8 cellular contexts compared by ENCODE assay signal in genomic region chr15:65856821-65857455, GRCh38. TPM values are rescaled to one million over a fixed set of nuclear protein-coding genes. Genes with fewer than 3 reads are reported as not detected.
DNase-seq lines count a peak whose midpoint lies in the region; ATAC-seq, FAIRE-seq and TF ChIP-seq lines count a peak whose summit lies in the region.

No MANE protein-coding gene starts in this region.

- intact Hi-C loops in MCF 10A (cut with micrococcal nuclease) (loop anchor here (2.0 kb wide), 1 partner anchor 218 kb away; no protein-coding TSS in a partner anchor), HepG2 (cut with micrococcal nuclease; ENCODE audit: unreplicated experiment) (loop anchor here (2.0 kb wide), 1 partner anchor 218 kb away; no protein-coding TSS in a partner anchor)

- TF ChIP-seq CTCF in VCaP (conservative IDR thresholded peaks at IDR 0.05) (peak; percentile 84), MCF 10A (IDR thresholded peaks at IDR 0.05; ENCODE audit: unreplicated experiment) (peak; percentile 73), HepG2 (CRISPR knock-in tag; IDR thresholded peaks at IDR 0.05) (peak; percentile 71)

- peaks cover 17% of the 10 kb centered on the region for H3K27me3 Mint-ChIP-seq in MCF 10A (ENCODE audit: insufficient read depth, unreplicated experiment)

- no peaks in the 10 kb centered on the region for H3K27me3 ChIP-seq in HepG2 (ENCODE audit: control insufficient read depth in 1 of 2, insufficient read depth in 2 of 2, low read length in 2 of 2)

- BruUV-seq in MCF 10A (replicated peaks; lab: Mats Ljungman, UMichigan) (no TSS peak), HepG2 (replicated peaks; lab: Mats Ljungman, UMichigan) (no TSS peak)

- H3K36me3 ChIP-seq in HepG2 (replicated peaks in 1 of 2; ENCODE audit: control insufficient read depth in 1 of 2, insufficient read depth in 2 of 2, low read length in 2 of 2), result no peaks in the 10 kb centered on the region

- peak overlapping the region in 1 of 3 experiments; percentile 28; a peak in 1 of 6 replicates for H3K4me3 ChIP-seq in HepG2 (replicated peaks in 1 of 3; ENCODE audit: insufficient read depth in 1 of 3, low read depth in 2 of 3, low read length in 3 of 3)

- H3K79me2 ChIP-seq in HepG2 (ENCODE audit: insufficient read depth, low read length), result no peaks in the 10 kb centered on the region

- DNase-seq in EL (peak; percentile 59), KG1 (lab: John Stamatoyannopoulos, UW) (peak; percentile 22), MCF 10A (ENCODE audit: unreplicated experiment) (peak; percentile 80), HepG2 (ENCODE audit: low spot score) (peak; percentile 64), globus pallidus (ENCODE audit: low spot score) (no peak)
- peak; percentile 41 for DNase-seq in stimulated activated CD8-positive, alpha-beta memory T cell treated with anti-CD3 and anti-CD28 coated beads, Interleukin-12 subunit alpha, Interleukin-12 subunit beta, amount 100 ng/mL, for 24 hours (ENCODE audit: extremely low read depth)

- in situ Hi-C loops in HepG2 (cut with HindIII; ENCODE audit: extremely low pct_ligation_motif_present, low pct_unique_long_range_greater_than_20kb), result loop anchor here (25.0 kb wide), 1 partner anchor 220 kb away; no protein-coding TSS in a partner anchor

- H3K36me3 Mint-ChIP-seq in MCF 10A (ENCODE audit: insufficient read depth, unreplicated experiment), result peaks cover 6% of the 10 kb centered on the region

- peak; percentile 79 for ATAC-seq in HepG2
- ATAC-seq in GM21515 (IDR thresholded peaks at IDR 0.05; ENCODE audit: unreplicated experiment), result no peak

- no peak overlapping the region for H3K9ac ChIP-seq in HepG2 (ENCODE audit: insufficient read depth, low read depth, low read length)

- peaks cover 28% of the 10 kb centered on the region for H3K4me1 ChIP-seq in HepG2 (ENCODE audit: insufficient read depth, low read length)

- H3K4me3 Mint-ChIP-seq in MCF 10A (ENCODE audit: unreplicated experiment), result no peak overlapping the region

- TF ChIP-seq EP300 in HepG2 (IDR thresholded peaks at IDR 0.05; ENCODE audit: low read depth in 2 of 2, low read length in 2 of 2), result no peak
- TF ChIP-seq EP300 in HepG2 (CRISPR knock-in tag; IDR thresholded peaks at IDR 0.05; ENCODE audit: borderline replicate concordance), result no peak

- H3K9me3 Mint-ChIP-seq in MCF 10A (ENCODE audit: unreplicated experiment), result no peaks in the 10 kb centered on the region

- no peaks in the 10 kb centered on the region for H3K9me3 ChIP-seq in HepG2 (ENCODE audit: low read length)

- H3K27ac ChIP-seq in VCaP, result no peak overlapping the region
- no peak overlapping the region for H3K27ac ChIP-seq in HepG2 (ENCODE audit: extremely low read length, insufficient read depth, low read length)

- CTCF ChIA-PET in MCF 10A (lab: Yijun Ruan, JAX), result interaction anchor here (0.6 to 2.0 kb wide), 21 partner anchors 9 to 1868 kb away, joined by 3 to 19 read pairs (median 4); partner anchors contain the start of genes HACD3 and RAB11A
- CTCF ChIA-PET in HepG2 (lab: Yijun Ruan, JAX; ENCODE audit: low intra/inter-chr PET ratio, low total read pairs), result interaction anchor here (1.1 to 1.8 kb wide), 2 partner anchors 33 to 218 kb away, joined by 3 to 12 read pairs; no protein-coding TSS in a partner anchor

- TF ChIP-seq RAD21 in HepG2 (CRISPR knock-in tag; IDR thresholded peaks at IDR 0.05), result 0 out of 2 replicates have a peak, but pooled peaks have one; percentile 20

- H2AFZ ChIP-seq in HepG2 (ENCODE audit: low read length), result no peak overlapping the region

- TF ChIP-seq POLR2A in HepG2 (IDR thresholded peaks at IDR 0.05; ENCODE audit: insufficient read depth in 1 of 2, low read depth in 2 of 2, low read length in 2 of 2), result no peak

- POLR2A ChIA-PET in MCF 10A (lab: Yijun Ruan, JAX) (interaction anchor here (0.9 to 1.0 kb wide), 2 partner anchors 9 to 12 kb away, joined by 3 read pairs; partner anchors contain the start of gene RAB11A), HepG2 (lab: Yijun Ruan, JAX) (interaction anchor here (0.7 to 1.2 kb wide), 2 partner anchors 12 to 24 kb away, joined by 3 to 5 read pairs; partner anchors contain the start of gene RAB11A)

- H3K4me2 ChIP-seq in HepG2 (ENCODE audit: low read depth, low read length), result peak overlapping the region; percentile 21

- H3K4me1 Mint-ChIP-seq in MCF 10A (ENCODE audit: insufficient read depth, unreplicated experiment), result no peaks in the 10 kb centered on the region

- WGBS in HepG2 (ENCODE audit: low lambda C conversion rate), result 52% methylated on average over 12 of the region's 12 CpGs

- no peak for FAIRE-seq in HepG2 (lab: Jason Lieb, UNC)

- H4K20me1 ChIP-seq in HepG2 (ENCODE audit: insufficient read depth, low read length), result no peaks in the 10 kb centered on the region

- H3K27ac Mint-ChIP-seq in MCF 10A (ENCODE audit: low read depth, unreplicated experiment), result no peak overlapping the region

TF ChIP-seq in HepG2, 621 proteins besides CTCF, POLR2A, EP300 and RAD21:
- TF ChIP-seq SRF (IDR thresholded peaks at IDR 0.05; ENCODE audit: low read depth, low read length) (0 out of 2 replicates have a peak, but pooled peaks have one; percentile 51), TMF1 (CRISPR knock-in tag; IDR thresholded peaks at IDR 0.05; ENCODE audit: low read depth) (no peak), STAG1 (CRISPR knock-in tag; IDR thresholded peaks at IDR 0.05) (peak; percentile 54), TRIM22 (IDR thresholded peaks at IDR 0.05) (no peak), ZNF597 (CRISPR knock-in tag; IDR thresholded peaks at IDR 0.05) (no peak), GATAD2A (CRISPR knock-in tag; IDR thresholded peaks at IDR 0.05) (0 out of 2 replicates have a peak, but pooled peaks have one; percentile 10), SMC3 (IDR thresholded peaks at IDR 0.05; ENCODE audit: low read length) (peak; percentile 55)

RNA-seq across cellular contexts. Expression of gene RAB11A, which starts 12.4 kb away (rescaled TPM):
- total RNA-seq in MCF 10A (2022) (139 and 164 TPM in 2 replicates), HepG2 (2016; rRNA removed; fragmentation: Illumina TruSeq; extraction: Trizol) (161 and 241 TPM in 2 replicates)
- total RNA-seq in HepG2 (2016; cell fraction: cytosol; rRNA removed; fragmentation: Illumina TruSeq; extraction: Trizol; ENCODE audit: low read depth), result 38.6 and 40.4 TPM in 2 replicates
- total RNA-seq in HepG2 (2016; cell fraction: insoluble cytoplasmic fraction; rRNA removed; fragmentation: Illumina TruSeq; extraction: Trizol), result 161 and 257 TPM in 2 replicates
- total RNA-seq in HepG2 (2016; cell fraction: membrane; rRNA removed; fragmentation: Illumina TruSeq; extraction: Trizol), result 56.4 and 65.8 TPM in 2 replicates
- total RNA-seq in HepG2 (2016; cell fraction: nucleus; rRNA removed; fragmentation: Illumina TruSeq; extraction: Trizol), result 55.2 and 56.4 TPM in 2 replicates
- 129 and 162 TPM in 2 replicates for polyA plus RNA-seq in HepG2 (2011; rRNA removed)
- polyA plus RNA-seq in HepG2 (2011; cell fraction: cytosol; rRNA removed), result 136 and 191 TPM in 2 replicates
- 38.0 and 51.7 TPM in 2 replicates for polyA plus RNA-seq in HepG2 (2011; cell fraction: nucleus; rRNA removed)
- polyA plus RNA-seq in HepG2 (2012), result 191 and 216 TPM in 2 replicates
- polyA plus RNA-seq in HepG2 (2016; cell fraction: cytosol; fragmentation: Illumina TruSeq; extraction: Trizol; ENCODE audit: low read depth), result 53.8 and 54.2 TPM in 2 replicates
- 276 and 303 TPM in 2 replicates for polyA plus RNA-seq in HepG2 (2016; cell fraction: insoluble cytoplasmic fraction; fragmentation: Illumina TruSeq; extraction: Trizol; ENCODE audit: low read depth)
- 66.0 and 70.6 TPM in 2 replicates for polyA plus RNA-seq in HepG2 (2016; cell fraction: membrane; fragmentation: Illumina TruSeq; extraction: Trizol; ENCODE audit: low read depth)
- polyA plus RNA-seq in HepG2 (2016; cell fraction: nucleus; fragmentation: Illumina TruSeq; extraction: Trizol; ENCODE audit: insufficient read depth, low read depth), result 89.0 and 94.4 TPM in 2 replicates
- polyA minus RNA-seq in HepG2 (2011; rRNA and poly(A)+ RNA removed; ENCODE audit: low replicate concordance), result 35.4 and 66.3 TPM in 2 replicates
- 50.0 and 53.6 TPM in 2 replicates for polyA minus RNA-seq in HepG2 (2011; cell fraction: cytosol; rRNA and poly(A)+ RNA removed)
- polyA minus RNA-seq in HepG2 (2011; cell fraction: nucleus; rRNA and poly(A)+ RNA removed), result 22.3 and 27.0 TPM in 2 replicates
